19 cellular contexts compared by ENCODE assay signal in the genomic region with DNA sequence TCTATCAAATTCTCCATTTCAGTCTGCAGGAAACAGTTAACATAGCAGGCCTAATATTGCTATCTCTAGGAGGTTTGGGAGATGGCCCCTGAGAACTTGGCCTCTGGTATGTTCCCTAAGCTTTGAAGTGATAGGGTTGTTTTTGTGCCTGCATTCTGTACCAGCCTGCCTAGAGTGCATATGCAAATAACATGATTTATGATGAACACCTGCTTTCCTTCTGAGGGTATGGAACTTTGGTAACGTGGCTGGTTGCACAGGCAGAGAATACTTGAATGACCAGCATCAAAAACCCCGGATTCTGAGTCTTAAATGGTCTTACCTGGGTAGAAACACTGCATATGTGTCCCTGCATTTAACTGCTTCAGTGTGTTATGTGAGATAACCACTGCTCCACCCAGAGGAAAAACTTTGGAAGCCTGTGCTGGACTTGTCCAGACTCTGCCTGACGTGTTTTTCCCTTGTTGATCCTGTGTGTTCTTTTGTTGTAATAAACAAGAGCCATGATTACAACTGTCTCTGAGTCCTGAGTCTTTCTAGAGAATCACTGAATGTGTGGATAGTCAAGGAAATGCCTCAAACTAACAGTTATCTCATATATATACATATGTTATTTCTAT.
DNase-seq lines count a peak whose midpoint lies in the region; ATAC-seq and FAIRE-seq lines count a peak whose summit lies in the region.
"Had no signal": no experiment of that assay in that cellular context is flagged by ENCODE, and none has a peak within 500 bp of the region (broad histone marks: within the 10 kb centered on the region; RNA-seq: fewer than 3 reads in every experiment).

No MANE protein-coding gene starts in this region.

- peaks cover 4% of the 10 kb centered on the region for H3K27me3 Mint-ChIP-seq in memory B cell
- H3K27me3 Mint-ChIP-seq: activated CD4-positive, alpha-beta T cell treated with anti-CD3 and anti-CD28 coated beads for 36 hours; activated naive CD4-positive, alpha-beta T cell treated with anti-CD3 and anti-CD28 coated beads, Interleukin-2, amount 50 U/mL, for 24 hours had no signal

- FAIRE-seq in GM18507 (lab: Jason Lieb, UNC): peak; percentile 9

- H3K9me3 Mint-ChIP-seq in memory B cell: peaks cover 11% of the 10 kb centered on the region

- DNase-seq in GM18507 (ENCODE audit: extremely low spot score, insufficient read length, low read depth) (no peak), NCI-H774 (lab: John Stamatoyannopoulos, UW) (peak; percentile 20), memory B cell (ENCODE audit: low spot score in 2 of 2) (no peak), GM19240 (ENCODE audit: insufficient read length, low spot score) (no peak), MV-4-11 (lab: John Stamatoyannopoulos, UW) (no peak)
- DNase-seq: activated CD4-positive, alpha-beta T cell treated with anti-CD3 and anti-CD28 coated beads for 36 hours; activated CD8-positive, alpha-beta memory T cell treated with anti-CD3 and anti-CD28 coated beads for 24 hours; activated T-cell treated with anti-CD3 and anti-CD28 coated beads, Interleukin-2, amount 50 U/mL, for 1 hour; endodermal cell; GOT3; islet precursor cell; lower lobe of right lung; NCI-H187 treated with DMSO at 0.1 percent for 48 hours; Peyer's patch had no signal

- no peak overlapping the region for H3K4me3 Mint-ChIP-seq in memory B cell
- H3K4me3 Mint-ChIP-seq: activated CD4-positive, alpha-beta T cell treated with anti-CD3 and anti-CD28 coated beads for 36 hours; activated naive CD4-positive, alpha-beta T cell treated with anti-CD3 and anti-CD28 coated beads, Interleukin-2, amount 50 U/mL, for 24 hours; endodermal cell; neural crest cell had no signal

- H3K4me1 Mint-ChIP-seq in memory B cell: peaks cover 5% of the 10 kb centered on the region
- H3K4me1 Mint-ChIP-seq: activated CD4-positive, alpha-beta T cell treated with anti-CD3 and anti-CD28 coated beads for 36 hours; activated naive CD4-positive, alpha-beta T cell treated with anti-CD3 and anti-CD28 coated beads, Interleukin-2, amount 50 U/mL, for 24 hours had no signal

- peaks cover 3% of the 10 kb centered on the region for H3K36me3 Mint-ChIP-seq in memory B cell

- H3K27ac Mint-ChIP-seq in memory B cell: no peak overlapping the region
- H3K27ac Mint-ChIP-seq: activated CD4-positive, alpha-beta T cell treated with anti-CD3 and anti-CD28 coated beads for 36 hours; activated naive CD4-positive, alpha-beta T cell treated with anti-CD3 and anti-CD28 coated beads, Interleukin-2, amount 50 U/mL, for 24 hours; endodermal cell had no signal

- ATAC-seq in HG02798 (IDR thresholded peaks at IDR 0.05; ENCODE audit: poor library complexity, unreplicated experiment) (peak; percentile 52), memory B cell (ENCODE audit: low read depth) (peak; percentile 35), HG03378 (IDR thresholded peaks at IDR 0.05; ENCODE audit: unreplicated experiment) (no peak)
- ATAC-seq: activated CD4-positive, alpha-beta T cell treated with anti-CD3 and anti-CD28 coated beads for 36 hours; lower lobe of right lung; sciatic nerve had no signal
